ENCODE assay signal across 22 cellular contexts in genomic region chr2:96683307-96683706, GRCh38. TPM values are rescaled to one million over a fixed set of nuclear protein-coding genes. Genes with fewer than 3 reads are reported as not detected.
DNase-seq lines count a peak whose midpoint lies in the region; ATAC-seq lines count a peak whose summit lies in the region.
"Had no signal": no experiment of that assay in that cellular context is flagged by ENCODE, and none has a peak within 500 bp of the region (broad histone marks: within the 10 kb centered on the region; RNA-seq: fewer than 3 reads in every experiment).

No MANE protein-coding gene starts in this region.

- H3K27ac ChIP-seq in BLaER1 (0 out of 2 replicates have a peak overlapping the region, but pooled peaks have one; percentile 6), neuronal stem cell (replicated peaks; ENCODE audit: low read length) (no peak overlapping the region)
- H3K27ac ChIP-seq: A549 had no signal

- H3K4me3 ChIP-seq in BLaER1 (no peak overlapping the region), neuronal stem cell (ENCODE audit: low read length in 2 of 2) (no peak overlapping the region)
- H3K4me3 ChIP-seq: A549, GM12878, GM23338 had no signal

- H4K8ac ChIP-seq in neuronal stem cell (ENCODE audit: low read depth, low read length) = peak overlapping the region; percentile 23

- no peak overlapping the region for H3K14ac ChIP-seq in neuronal stem cell (ENCODE audit: low read length)

- peaks cover 46% of the 10 kb centered on the region for H3K4me1 ChIP-seq in BLaER1
- H3K4me1 ChIP-seq in neuronal stem cell (ENCODE audit: control insufficient read depth in 2 of 2, insufficient read depth in 1 of 2, low read depth in 1 of 2, low read length in 2 of 2) = peaks cover 4 to 14% of the 10 kb centered on the region in 2 donors

- no peak overlapping the region for H3K4ac ChIP-seq in neuronal stem cell (ENCODE audit: low read length)

- H4K20me1 ChIP-seq in BLaER1 = no peaks in the 10 kb centered on the region

- H2AFZ ChIP-seq in neuronal stem cell (ENCODE audit: low read length) = no peak overlapping the region
- H2AFZ ChIP-seq: GM23338 had no signal

- H3K4me2 ChIP-seq in BLaER1 = peak overlapping the region; percentile 55
- H3K4me2 ChIP-seq in neuronal stem cell (ENCODE audit: insufficient read depth, low read length, poor library complexity, severe bottlenecking) = no peak overlapping the region
- H3K4me2 ChIP-seq: A549, GM23338 had no signal

- H2BK120ac ChIP-seq in neuronal stem cell (ENCODE audit: low read depth, low read length) = no peak overlapping the region

- H2AK5ac ChIP-seq in neuronal stem cell (ENCODE audit: low read depth, low read length) = peak overlapping the region; percentile 2

- no peak overlapping the region for H2BK15ac ChIP-seq in neuronal stem cell (ENCODE audit: low read length)

- no peaks in the 10 kb centered on the region for H3K36me3 ChIP-seq in BLaER1
- no peaks in the 10 kb centered on the region for H3K36me3 ChIP-seq in neuronal stem cell (replicated peaks in 1 of 2; ENCODE audit: control insufficient read depth in 2 of 2, insufficient read depth in 2 of 2, low read length in 2 of 2)
- H3K36me3 ChIP-seq: BE2C had no signal

- no peaks in the 10 kb centered on the region for H3K79me1 ChIP-seq in neuronal stem cell (ENCODE audit: low read depth, low read length)

- no CpG with 5 or more reads among the region's 5 CpGs for WGBS in neuronal stem cell (ENCODE audit: extremely low coverage in 2 of 2, insufficient read length in 2 of 2, insufficient replicate concordance in 1 of 2), 2 donors

- no peak overlapping the region for H2BK12ac ChIP-seq in neuronal stem cell (ENCODE audit: low read length)

- H3K9me3 ChIP-seq in BLaER1 (no peaks in the 10 kb centered on the region), neuronal stem cell (replicated peaks in 1 of 2; ENCODE audit: control insufficient read depth in 2 of 2, insufficient read depth in 1 of 2, low read depth in 1 of 2, low read length in 2 of 2) (no peaks in the 10 kb centered on the region)
- H3K9me3 ChIP-seq: A549, BE2C had no signal

- no peak overlapping the region for H4K91ac ChIP-seq in neuronal stem cell (ENCODE audit: low read depth, low read length, poor library complexity)

- no peak overlapping the region for H2BK5ac ChIP-seq in neuronal stem cell (ENCODE audit: low read length)

- H3K27me3 ChIP-seq in BLaER1 (no peaks in the 10 kb centered on the region), neuronal stem cell (ENCODE audit: control insufficient read depth in 3 of 3, insufficient read depth in 3 of 3, low read depth in 1 of 3, low read length in 3 of 3) (peaks cover 0 to 6% (median 0%) of the 10 kb centered on the region in 3 experiments)
- H3K27me3 ChIP-seq: BE2C had no signal

- no peak overlapping the region for H3K18ac ChIP-seq in neuronal stem cell (ENCODE audit: low read length)

- H3K9ac ChIP-seq in BLaER1 (no peak overlapping the region), neuronal stem cell (ENCODE audit: low read depth, low read length, poor library complexity) (no peak overlapping the region)

- DNase-seq in islet precursor cell (peak; percentile 40), neuronal stem cell (ENCODE audit: low spot score) (no peak), NCI-H1417 treated with DMSO at 0.1 percent for 48 hours (lab: John Stamatoyannopoulos, UW) (no peak), NCI-H1436 treated with DMSO at 0.1 percent for 48 hours (lab: John Stamatoyannopoulos, UW) (no peak)
- DNase-seq: 8988T; ACHN; AML-193; BE2C; CD4-positive, alpha-beta T cell; CD8-positive, alpha-beta memory T cell; DMS 273 treated with DMSO at 0.1 percent for 48 hours; DMS79; EL; GDM1; H9 had no signal

- ATAC-seq in GM18858 (IDR thresholded peaks at IDR 0.05; ENCODE audit: unreplicated experiment) = no peak
- ATAC-seq: A549, GM12878, GM23338, HCT116 had no signal

- no peak overlapping the region for H3K23ac ChIP-seq in neuronal stem cell (ENCODE audit: low read depth, low read length, poor library complexity)

RNA-seq across cellular contexts. Expression of gene FER1L5, which starts 40.7 kb away (rescaled TPM):
- 0.47 TPM for polyA plus RNA-seq in neuronal stem cell (2013, experiment 1 of 2)
- 0.47 TPM for polyA plus RNA-seq in neuronal stem cell (2013, experiment 2 of 2)
- polyA plus RNA-seq: CD14-positive monocyte; CD8-positive, alpha-beta memory T cell; GM12878 had no signal

RNA-seq across cellular contexts. Expression of gene KANSL3, which starts 45.2 kb away (rescaled TPM):
- polyA plus RNA-seq in neuronal stem cell (2013, experiment 1 of 2) = 23.8 TPM
- 23.9 TPM for polyA plus RNA-seq in neuronal stem cell (2013, experiment 2 of 2)

RNA-seq across cellular contexts. Expression of gene LMAN2L, which starts 56.6 kb away (rescaled TPM):
- polyA plus RNA-seq in neuronal stem cell (2013, experiment 1 of 2) = 17.6 TPM
- 18.5 TPM for polyA plus RNA-seq in neuronal stem cell (2013, experiment 2 of 2)
